ENCODE assay signal across 16 cellular contexts in the genomic region with DNA sequence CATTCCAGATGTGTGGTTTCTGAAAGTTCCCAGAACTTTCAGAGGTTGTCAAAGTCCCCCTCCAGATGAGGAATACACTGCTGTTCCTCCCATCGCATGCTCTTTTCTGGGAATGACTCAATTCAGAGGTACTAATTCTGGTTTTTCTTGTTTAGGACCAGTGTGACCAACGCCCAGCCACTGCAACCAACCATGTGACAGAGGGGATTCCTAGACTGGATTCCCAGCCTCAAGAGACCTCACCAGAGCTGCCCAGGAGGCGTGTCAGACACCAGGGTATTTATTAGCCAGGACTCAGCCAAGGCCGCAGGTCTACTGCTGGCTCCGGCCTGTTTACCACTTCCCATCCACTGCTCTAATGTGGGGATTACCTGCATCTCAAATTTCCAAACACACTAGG. TPM values are rescaled to one million over a fixed set of nuclear protein-coding genes. Genes with fewer than 3 reads are reported as not detected.
DNase-seq lines count a peak whose midpoint lies in the region; ATAC-seq, FAIRE-seq and TF ChIP-seq lines count a peak whose summit lies in the region.
"Had no signal": no experiment of that assay in that cellular context is flagged by ENCODE, and none has a peak within 500 bp of the region (broad histone marks: within the 10 kb centered on the region; RNA-seq: fewer than 3 reads in every experiment).

No MANE protein-coding gene starts in this region.

- no peaks in the 10 kb centered on the region for H3K9me3 ChIP-seq in PC-3 (ENCODE audit: low read length)
- H3K9me3 ChIP-seq in keratinocyte (ENCODE audit: control insufficient read depth, low read depth, low read length) = no peaks in the 10 kb centered on the region
- H3K9me3 ChIP-seq in smooth muscle cell (replicated peaks; ENCODE audit: low read depth) = no peaks in the 10 kb centered on the region

- H3K27me3 Mint-ChIP-seq in effector memory CD8-positive, alpha-beta T cell = no peaks in the 10 kb centered on the region
- H3K27me3 Mint-ChIP-seq: naive B cell had no signal

- peak; percentile 85 for ATAC-seq in PC-3
- ATAC-seq in effector memory CD8-positive, alpha-beta T cell (replicated peaks) = no peak
- ATAC-seq: activated naive CD4-positive, alpha-beta T cell treated with anti-CD3 and anti-CD28 coated beads, Interleukin-2, amount 50 U/mL, for 72 hours; CD8-positive, alpha-beta T cell had no signal

- peak overlapping the region; percentile 56 for H3K4me2 ChIP-seq in PC-3 (ENCODE audit: low read length)
- no peak overlapping the region for H3K4me2 ChIP-seq in keratinocyte (ENCODE audit: control insufficient read depth, extremely low read depth, insufficient read depth, low read depth, low read length)
- no peak overlapping the region for H3K4me2 ChIP-seq in smooth muscle cell

- peaks cover 2% of the 10 kb centered on the region for H3K9me1 ChIP-seq in keratinocyte (ENCODE audit: control insufficient read depth, extremely low read depth, insufficient read depth, low read length)

- H3K9ac ChIP-seq in PC-3 (ENCODE audit: low read length) (no peak overlapping the region), keratinocyte (ENCODE audit: control insufficient read depth, extremely low read depth, insufficient read depth, low read length) (no peak overlapping the region), smooth muscle cell (ENCODE audit: low read depth) (no peak overlapping the region)
- H3K9ac ChIP-seq: GM23248 had no signal

- H3K36me3 ChIP-seq in PC-3 (ENCODE audit: low read depth, low read length) = peaks cover 55% of the 10 kb centered on the region
- peaks cover 23 to 53% of the 10 kb centered on the region in 2 experiments for H3K36me3 ChIP-seq in keratinocyte (ENCODE audit: control insufficient read depth in 2 of 2, extremely low read depth in 1 of 2, insufficient read depth in 2 of 2, low read length in 2 of 2)
- peaks cover 31% of the 10 kb centered on the region for H3K36me3 ChIP-seq in smooth muscle cell (ENCODE audit: low read depth)

- FAIRE-seq in keratinocyte (lab: Jason Lieb, UNC) = no peak
- FAIRE-seq: A204.1, islet of Langerhans, TTC549 had no signal

- no peaks in the 10 kb centered on the region for H4K20me1 ChIP-seq in PC-3 (ENCODE audit: low read length)
- no peaks in the 10 kb centered on the region for H4K20me1 ChIP-seq in keratinocyte (ENCODE audit: control insufficient read depth, extremely low read depth, insufficient read depth, low read length)
- H4K20me1 ChIP-seq in smooth muscle cell (ENCODE audit: low read depth) = no peaks in the 10 kb centered on the region

- H3F3A ChIP-seq in PC-3 (ENCODE audit: low read length, unreplicated experiment) (no peaks in the 10 kb centered on the region), smooth muscle cell (ENCODE audit: low read depth) (no peaks in the 10 kb centered on the region)

- dilution Hi-C loops in keratinocyte (cut with MboI; ENCODE audit: extremely low pct_ligation_motif_present, low sequenced_read_pairs) = no loop called here

- TF ChIP-seq CTCF in PC-3 (conservative IDR thresholded peaks at IDR 0.05; ENCODE audit: low read depth, low read length) = no peak
- no peak for TF ChIP-seq CTCF in keratinocyte (optimal IDR thresholded peaks at IDR 0.05 in 1 of 3, IDR thresholded peaks at IDR 0.05 in 1 of 3, conservative IDR thresholded peaks at IDR 0.05 in 1 of 3; ENCODE audit: extremely low read depth in 1 of 3, insufficient read depth in 2 of 3, low read length in 3 of 3)
- TF ChIP-seq CTCF in smooth muscle cell (IDR thresholded peaks at IDR 0.05; ENCODE audit: borderline replicate concordance, insufficient read depth, poor library complexity, severe bottlenecking) = no peak

- H3K36me3 Mint-ChIP-seq in effector memory CD8-positive, alpha-beta T cell (ENCODE audit: insufficient read depth) = peaks cover 86% of the 10 kb centered on the region

- H3K27me3 ChIP-seq in PC-3 (ENCODE audit: low read length) (no peaks in the 10 kb centered on the region), keratinocyte (ENCODE audit: control insufficient read depth, extremely low read depth, insufficient read depth, low read length) (no peaks in the 10 kb centered on the region), smooth muscle cell (ENCODE audit: low read depth) (no peaks in the 10 kb centered on the region)

- peak; percentile 46 for DNase-seq in SIG-M5 treated with dmso at 0.1 percent for 504 hours (lab: John Stamatoyannopoulos, UW; ENCODE audit: unreplicated experiment)
- DNase-seq in SIG-M5 (lab: John Stamatoyannopoulos, UW) = no peak
- peak; percentile 98 for DNase-seq in PC-3
- DNase-seq in keratinocyte (ENCODE audit: low read depth, low spot score) = no peak
- no peak for DNase-seq in smooth muscle cell (lab: John Stamatoyannopoulos, UW; ENCODE audit: unreplicated experiment)
- DNase-seq in stimulated activated CD4-positive, alpha-beta T cell treated with anti-CD3 and anti-CD28 coated beads, Interleukin-2, amount 100 ng/mL, for 24 hours = no peak
- no peak for DNase-seq in effector memory CD8-positive, alpha-beta T cell
- DNase-seq in NCI-H1417 treated with DMSO at 0.1 percent for 48 hours (lab: John Stamatoyannopoulos, UW) = no peak
- DNase-seq: GDM1, GM23248, naive B cell had no signal

- H2AFZ ChIP-seq in PC-3 (ENCODE audit: low read length) (no peak overlapping the region; the same call in 1 of the 2 replicates), keratinocyte (ENCODE audit: control insufficient read depth, low read length) (no peak overlapping the region), smooth muscle cell (ENCODE audit: low read depth) (no peak overlapping the region)
- H2AFZ ChIP-seq: GM23248 had no signal

- no peaks in the 10 kb centered on the region for H3K9me2 ChIP-seq in PC-3 (replicated peaks; ENCODE audit: low read length)

- no peaks in the 10 kb centered on the region for H3K9me3 Mint-ChIP-seq in effector memory CD8-positive, alpha-beta T cell
- H3K9me3 Mint-ChIP-seq: CD8-positive, alpha-beta T cell had no signal

- WGBS in smooth muscle cell (ENCODE audit: low lambda C conversion rate) = 79% methylated on average over 5 of the region's 5 CpGs

- no peaks in the 10 kb centered on the region for H3K4me1 Mint-ChIP-seq in effector memory CD8-positive, alpha-beta T cell (ENCODE audit: low read depth in 2 of 2)

- H3K27ac ChIP-seq in PC-3 (ENCODE audit: low read length) = peak overlapping the region; percentile 67
- H3K27ac ChIP-seq in keratinocyte (ENCODE audit: control insufficient read depth, insufficient read depth, low read length) = peak overlapping the region; percentile 32
- H3K27ac ChIP-seq in smooth muscle cell (ENCODE audit: low read depth) = peak overlapping the region; percentile 78
- H3K27ac ChIP-seq: GM23248 had no signal

- BruUV-seq in PC-3 (replicated peaks; lab: Mats Ljungman, UMichigan) = no TSS peak

- no peak overlapping the region for H3K4me3 Mint-ChIP-seq in effector memory CD8-positive, alpha-beta T cell
- H3K4me3 Mint-ChIP-seq: CD8-positive, alpha-beta T cell; naive B cell had no signal

- CTCF ChIA-PET in PC-3 (lab: Charles Lee) = no interaction called here

- H3K79me2 ChIP-seq in PC-3 (ENCODE audit: low read length) (no peaks in the 10 kb centered on the region), keratinocyte (ENCODE audit: control insufficient read depth, insufficient read depth, low read length) (no peaks in the 10 kb centered on the region), smooth muscle cell (ENCODE audit: low read depth) (no peaks in the 10 kb centered on the region)

- H3K4me1 ChIP-seq in PC-3 (ENCODE audit: insufficient read depth, low read length) = peaks cover 32% of the 10 kb centered on the region
- H3K4me1 ChIP-seq in keratinocyte (ENCODE audit: control insufficient read depth, extremely low read depth, insufficient read depth, low read length) = peaks cover 10% of the 10 kb centered on the region
- H3K4me1 ChIP-seq in smooth muscle cell (ENCODE audit: low read depth) = no peaks in the 10 kb centered on the region

- POLR2A ChIA-PET in PC-3 (lab: Charles Lee; ENCODE audit: unreplicated experiment) = interaction anchor here (0.5 kb wide), 1 partner anchor 65 kb away, joined by 3 read pairs; no protein-coding TSS in a partner anchor

- H3K27ac Mint-ChIP-seq in effector memory CD8-positive, alpha-beta T cell = peak overlapping the region in 1 of 2 donors; percentile 23
- H3K27ac Mint-ChIP-seq: CD8-positive, alpha-beta T cell had no signal

- no peak overlapping the region for H3K4me3 ChIP-seq in PC-3 (ENCODE audit: low read length)
- no peak overlapping the region for H3K4me3 ChIP-seq in keratinocyte (ENCODE audit: control insufficient read depth in 2 of 3, extremely low read depth in 1 of 3, insufficient read depth in 2 of 3, low read depth in 1 of 3, low read length in 3 of 3)
- no peak overlapping the region for H3K4me3 ChIP-seq in smooth muscle cell
- H3K4me3 ChIP-seq: GM23248 had no signal

- intact Hi-C loops in PC-3 (cut with micrococcal nuclease) = loop anchor here (2.0 kb wide), 1 partner anchor 27 kb away; no protein-coding TSS in a partner anchor

RNA-seq across cellular contexts. Expression of gene TRAFD1, which starts 24.2 kb away (rescaled TPM):
- total RNA-seq in PC-3 (2014; rRNA removed) = 33.9 and 34.1 TPM in 2 replicates
- 23.7 to 33.1 TPM (median 25.6 TPM) in 3 replicates for polyA plus RNA-seq in keratinocyte
- 22.5 TPM for polyA plus RNA-seq in keratinocyte (2011; ENCODE audit: low read depth)
- polyA plus RNA-seq in keratinocyte (2011; cell fraction: cytosol; rRNA removed) = 19.4 and 26.8 TPM in 2 replicates
- polyA plus RNA-seq in keratinocyte (2011; cell fraction: nucleus; rRNA removed) = 38.6 and 43.0 TPM in 2 replicates
- 20.2 and 24.3 TPM in 2 replicates for polyA plus RNA-seq in keratinocyte (2012; ENCODE audit: low replicate concordance)
- 12.3 to 37.4 TPM (median 33.8 TPM) in 3 replicates for polyA minus RNA-seq in keratinocyte
- polyA minus RNA-seq in keratinocyte (2011; cell fraction: cytosol; rRNA and poly(A)+ RNA removed) = 13.4 TPM
- 15.7 and 24.7 TPM in 2 replicates for polyA minus RNA-seq in keratinocyte (2011; cell fraction: nucleus; rRNA and poly(A)+ RNA removed)
- total RNA-seq in smooth muscle cell = 21.7 and 30.2 TPM in 2 replicates
- 40.7 and 44.8 TPM in 2 replicates for polyA plus RNA-seq in smooth muscle cell

RNA-seq across cellular contexts. Expression of gene NAA25, which starts 41.0 kb away (rescaled TPM):
- total RNA-seq in PC-3 (2014; rRNA removed) (33.3 and 36.6 TPM in 2 replicates), smooth muscle cell (19.1 and 19.8 TPM in 2 replicates)
- polyA plus RNA-seq in keratinocyte (18.9 to 26.1 TPM (median 20.3 TPM) in 3 replicates), smooth muscle cell (13.1 and 14.7 TPM in 2 replicates)
- 16.4 TPM for polyA plus RNA-seq in keratinocyte (2011; ENCODE audit: low read depth)
- 7.1 and 18.5 TPM in 2 replicates for polyA plus RNA-seq in keratinocyte (2011; cell fraction: cytosol; rRNA removed)
- polyA plus RNA-seq in keratinocyte (2011; cell fraction: nucleus; rRNA removed) = 40.1 and 45.0 TPM in 2 replicates
- polyA plus RNA-seq in keratinocyte (2012; ENCODE audit: low replicate concordance) = 12.6 and 13.3 TPM in 2 replicates
- 20.6 to 47.8 TPM (median 36.4 TPM) in 3 replicates for polyA minus RNA-seq in keratinocyte
- polyA minus RNA-seq in keratinocyte (2011; cell fraction: cytosol; rRNA and poly(A)+ RNA removed) = 8.8 TPM
- polyA minus RNA-seq in keratinocyte (2011; cell fraction: nucleus; rRNA and poly(A)+ RNA removed) = 24.4 and 54.2 TPM in 2 replicates

Comparison
In these comparisons a context has a peak if more than half of its experiments do, and no peak if none do; other contexts are left out.
1. DNase-seq: peak in SIG-M5 treated with dmso at 0.1 percent for 504 hours (single experiment) and PC-3 (single experiment); none in SIG-M5 (single experiment), keratinocyte (single experiment), smooth muscle cell (single experiment), stimulated activated CD4-positive, alpha-beta T cell treated with anti-CD3 and anti-CD28 coated beads, Interleukin-2, amount 100 ng/mL, for 24 hours (0 of 2), effector memory CD8-positive, alpha-beta T cell (0 of 3) and NCI-H1417 treated with DMSO at 0.1 percent for 48 hours (single experiment).
2. Peak in every context shown above with its lines, with median percentiles within 50 percentile points of each other: H3K27ac ChIP-seq.